In the genomic region with DNA sequence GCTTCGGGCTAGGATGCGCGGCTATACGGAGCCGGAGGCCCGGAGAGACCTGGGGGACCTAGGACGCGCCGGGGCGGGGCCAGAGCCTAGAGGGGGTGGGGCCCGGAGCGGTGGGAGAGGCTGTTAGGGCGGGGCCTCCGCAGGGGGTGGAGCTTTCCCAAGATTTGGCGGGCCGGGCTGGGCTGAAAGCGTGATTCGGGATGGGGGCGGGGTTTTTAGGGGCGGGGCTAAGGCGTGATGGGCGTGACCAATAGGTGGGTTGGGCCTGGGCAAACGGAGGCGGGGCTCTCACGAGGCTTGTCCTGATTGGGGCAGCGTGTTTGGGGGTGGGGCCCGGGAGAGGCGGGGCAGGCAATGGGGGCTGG, we compare ENCODE assay signal across 8 cellular contexts. TPM values are rescaled to one million over a fixed set of nuclear protein-coding genes. Genes with fewer than 3 reads are reported as not detected.
DNase-seq lines count a peak whose midpoint lies in the region; ATAC-seq, FAIRE-seq and TF ChIP-seq lines count a peak whose summit lies in the region.

No MANE protein-coding gene starts in this region.

- FAIRE-seq in HepG2 (lab: Jason Lieb, UNC), result peak; percentile 67

- peaks cover 49% of the 10 kb centered on the region for H3K36me3 Mint-ChIP-seq in dendritic cell treated with granulocyte-macrophage colony-stimulating factor and Interleukin-4, amounts not matched to agents 40 ng/mL and 50 ng/mL, for 4 days (ENCODE audit: low read depth)

- TF ChIP-seq POLR2A in HepG2 (IDR thresholded peaks at IDR 0.05; ENCODE audit: insufficient read depth in 1 of 2, low read depth in 2 of 2, low read length in 2 of 2), result peak; percentile 8 to 38; a peak in 2 of 4 replicates

- TF ChIP-seq CTCF in BJ (IDR thresholded peaks at IDR 0.05; ENCODE audit: insufficient read depth, low read depth, low read length) (no peak), HepG2 (CRISPR knock-in tag; IDR thresholded peaks at IDR 0.05) (no peak)

- no TSS peak for BruUV-seq in HepG2 (replicated peaks; lab: Mats Ljungman, UMichigan)

- TF ChIP-seq RAD21 in HepG2 (CRISPR knock-in tag; IDR thresholded peaks at IDR 0.05), result no peak

- peak; percentile 26 for ATAC-seq in HG03457 (IDR thresholded peaks at IDR 0.05; ENCODE audit: unreplicated experiment)
- ATAC-seq in HepG2, result peak; percentile 64

- DNase-seq in BJ (ENCODE audit: low read depth) (peak; percentile 53), GM19240 (ENCODE audit: insufficient read length, low spot score) (peak; percentile 87), NCI-H69 (lab: John Stamatoyannopoulos, UW) (peak; percentile 94), HepG2 (ENCODE audit: low spot score) (peak; percentile 81)
- DNase-seq in activated CD4-positive, alpha-beta T cell treated with anti-CD3 and anti-CD28 coated beads, Interleukin-2, amount 50 U/mL, for 4 hours, result peak; percentile 90 to 93
- peak; percentile 82 for DNase-seq in stimulated activated CD4-positive, alpha-beta T cell treated with anti-CD3 and anti-CD28 coated beads, Interleukin-2, amount 100 ng/mL, for 4 hours (ENCODE audit: low read depth)

- H3K4me1 Mint-ChIP-seq in dendritic cell treated with granulocyte-macrophage colony-stimulating factor and Interleukin-4, amounts not matched to agents 40 ng/mL and 50 ng/mL, for 4 days (ENCODE audit: low read depth), result peaks cover 28% of the 10 kb centered on the region

- H3K79me2 ChIP-seq in HepG2 (ENCODE audit: insufficient read depth, low read length), result peaks cover 35% of the 10 kb centered on the region

- no peak overlapping the region for H2AFZ ChIP-seq in HepG2 (ENCODE audit: low read length)

- no peaks in the 10 kb centered on the region for H3K9me3 ChIP-seq in HepG2 (ENCODE audit: low read length)

- H3K9me3 Mint-ChIP-seq in dendritic cell treated with granulocyte-macrophage colony-stimulating factor and Interleukin-4, amounts not matched to agents 40 ng/mL and 50 ng/mL, for 4 days, result peaks cover 6% of the 10 kb centered on the region

- H3K9ac ChIP-seq in HepG2 (ENCODE audit: insufficient read depth, low read depth, low read length), result peak overlapping the region; percentile 100

- no peaks in the 10 kb centered on the region; the same call in 1 of the 2 replicates for H3K36me3 ChIP-seq in BJ (ENCODE audit: control insufficient read depth, insufficient read depth, low read length)
- H3K36me3 ChIP-seq in HepG2 (replicated peaks in 1 of 2; ENCODE audit: control insufficient read depth in 1 of 2, insufficient read depth in 2 of 2, low read length in 2 of 2), result no peaks in the 10 kb centered on the region

- intact Hi-C loops in dendritic cell treated with granulocyte-macrophage colony-stimulating factor and Interleukin-4, amounts not matched to agents 40 ng/mL and 50 ng/mL, for 4 days (cut with micrococcal nuclease), result loop anchor here (1.0 to 2.0 kb wide), 2 partner anchors 28 to 36 kb away; no protein-coding TSS in a partner anchor
- intact Hi-C loops in HepG2 (cut with micrococcal nuclease; ENCODE audit: unreplicated experiment), result no loop called here

- POLR2A ChIA-PET in BJ (lab: Charles Lee), result interaction anchor here (1.0 to 1.3 kb wide), 2 partner anchors 23 to 35 kb away, joined by 4 to 5 read pairs; no protein-coding TSS in a partner anchor
- POLR2A ChIA-PET in HepG2 (lab: Yijun Ruan, JAX), result interaction anchor here (0.6 to 3.0 kb wide), 24 partner anchors 8 to 136 kb away, joined by 3 to 41 read pairs (median 6); a partner anchor contains a TSS

- H3K27me3 ChIP-seq in BJ (ENCODE audit: control insufficient read depth, insufficient read depth, low read length) (no peaks in the 10 kb centered on the region), HepG2 (ENCODE audit: control insufficient read depth in 1 of 2, insufficient read depth in 2 of 2, low read length in 2 of 2) (no peaks in the 10 kb centered on the region)

- peak overlapping the region; percentile 95 for H3K4me2 ChIP-seq in HepG2 (ENCODE audit: low read depth, low read length)

- H4K20me1 ChIP-seq in HepG2 (ENCODE audit: insufficient read depth, low read length), result peaks cover 9% of the 10 kb centered on the region

- in situ Hi-C loops in HepG2 (cut with HindIII; ENCODE audit: extremely low pct_ligation_motif_present, low pct_unique_long_range_greater_than_20kb), result no loop called here

- WGBS in HepG2 (ENCODE audit: low lambda C conversion rate), result 0% methylated on average over 13 of the region's 28 CpGs

- H3K27ac ChIP-seq in HepG2 (ENCODE audit: extremely low read length, insufficient read depth, low read length), result peak overlapping the region; percentile 96

- CTCF ChIA-PET in BJ (lab: Yijun Ruan, JAX), result interaction anchor here (7.0 kb wide), 1 partner anchor 36 kb away, joined by 67 read pairs; no protein-coding TSS in a partner anchor
- CTCF ChIA-PET in HepG2 (lab: Yijun Ruan, JAX; ENCODE audit: low intra/inter-chr PET ratio, low total read pairs), result interaction anchor here (1.4 kb wide), 1 partner anchor 37 kb away, joined by 3 read pairs; no protein-coding TSS in a partner anchor

- H3K27me3 Mint-ChIP-seq in dendritic cell treated with granulocyte-macrophage colony-stimulating factor and Interleukin-4, amounts not matched to agents 40 ng/mL and 50 ng/mL, for 4 days, result no peaks in the 10 kb centered on the region

- TF ChIP-seq EP300 in HepG2 (IDR thresholded peaks at IDR 0.05; ENCODE audit: low read depth in 2 of 2, low read length in 2 of 2), result 0 out of 4 replicates have a peak, but pooled peaks of 1 of the 2 experiments have one; percentile 7
- TF ChIP-seq EP300 in HepG2 (CRISPR knock-in tag; IDR thresholded peaks at IDR 0.05; ENCODE audit: borderline replicate concordance), result no peak

- H3K4me3 Mint-ChIP-seq in dendritic cell treated with granulocyte-macrophage colony-stimulating factor and Interleukin-4, amounts not matched to agents 40 ng/mL and 50 ng/mL, for 4 days, result peak overlapping the region; percentile 90

- H3K4me3 ChIP-seq in BJ (ENCODE audit: low read depth, low read length), result peak overlapping the region; percentile 79
- peak overlapping the region; percentile 84 to 86 (median 85) for H3K4me3 ChIP-seq in HepG2 (replicated peaks in 1 of 3; ENCODE audit: insufficient read depth in 1 of 3, low read depth in 2 of 3, low read length in 3 of 3)

- H3K27ac Mint-ChIP-seq in dendritic cell treated with granulocyte-macrophage colony-stimulating factor and Interleukin-4, amounts not matched to agents 40 ng/mL and 50 ng/mL, for 4 days, result peak overlapping the region; percentile 91

- peaks cover 88% of the 10 kb centered on the region for H3K4me1 ChIP-seq in HepG2 (ENCODE audit: insufficient read depth, low read length)

RNA-seq across cellular contexts. Expression of a gene that starts 0.4 kb away (rescaled TPM):
- polyA plus RNA-seq in BJ (2011; rRNA removed) (27.3 and 50.0 TPM in 2 replicates), HepG2 (2011; rRNA removed) (28.4 and 39.6 TPM in 2 replicates)
- 20.9 and 22.2 TPM in 2 replicates for polyA minus RNA-seq in BJ (2011; rRNA and poly(A)+ RNA removed)
- 6.0 and 11.5 TPM in 2 replicates for total RNA-seq in HepG2 (2016; rRNA removed; fragmentation: Illumina TruSeq; extraction: Trizol)
- 3.2 and 5.3 TPM in 2 replicates for total RNA-seq in HepG2 (2016; cell fraction: cytosol; rRNA removed; fragmentation: Illumina TruSeq; extraction: Trizol; ENCODE audit: low read depth)
- total RNA-seq in HepG2 (2016; cell fraction: insoluble cytoplasmic fraction; rRNA removed; fragmentation: Illumina TruSeq; extraction: Trizol), result 5.3 and 9.6 TPM in 2 replicates
- total RNA-seq in HepG2 (2016; cell fraction: membrane; rRNA removed; fragmentation: Illumina TruSeq; extraction: Trizol), result 5.5 and 8.1 TPM in 2 replicates
- total RNA-seq in HepG2 (2016; cell fraction: nucleus; rRNA removed; fragmentation: Illumina TruSeq; extraction: Trizol), result 10.6 and 12.6 TPM in 2 replicates
- polyA plus RNA-seq in HepG2 (2011; cell fraction: cytosol; rRNA removed), result 25.6 and 37.5 TPM in 2 replicates
- polyA plus RNA-seq in HepG2 (2011; cell fraction: nucleus; rRNA removed), result 145 and 155 TPM in 2 replicates
- polyA plus RNA-seq in HepG2 (2012), result 60.0 and 70.4 TPM in 2 replicates
- polyA plus RNA-seq in HepG2 (2016; cell fraction: cytosol; fragmentation: Illumina TruSeq; extraction: Trizol; ENCODE audit: low read depth), result 12.4 and 13.3 TPM in 2 replicates
- 42.9 and 48.7 TPM in 2 replicates for polyA plus RNA-seq in HepG2 (2016; cell fraction: insoluble cytoplasmic fraction; fragmentation: Illumina TruSeq; extraction: Trizol; ENCODE audit: low read depth)
- 18.3 and 20.3 TPM in 2 replicates for polyA plus RNA-seq in HepG2 (2016; cell fraction: membrane; fragmentation: Illumina TruSeq; extraction: Trizol; ENCODE audit: low read depth)
- 54.5 and 58.9 TPM in 2 replicates for polyA plus RNA-seq in HepG2 (2016; cell fraction: nucleus; fragmentation: Illumina TruSeq; extraction: Trizol; ENCODE audit: insufficient read depth, low read depth)
- polyA minus RNA-seq in HepG2 (2011; rRNA and poly(A)+ RNA removed; ENCODE audit: low replicate concordance), result 12.0 and 69.0 TPM in 2 replicates
- 33.6 and 48.7 TPM in 2 replicates for polyA minus RNA-seq in HepG2 (2011; cell fraction: cytosol; rRNA and poly(A)+ RNA removed)
- polyA minus RNA-seq in HepG2 (2011; cell fraction: nucleus; rRNA and poly(A)+ RNA removed), result 27.7 and 30.1 TPM in 2 replicates

RNA-seq across cellular contexts. Expression of a gene that starts 22.5 kb away (rescaled TPM):
- polyA plus RNA-seq in BJ (2011; rRNA removed) (27.3 and 39.3 TPM in 2 replicates), HepG2 (2011; rRNA removed) (13.0 and 17.0 TPM in 2 replicates)
- 17.9 and 25.4 TPM in 2 replicates for polyA minus RNA-seq in BJ (2011; rRNA and poly(A)+ RNA removed)
- total RNA-seq in HepG2 (2016; rRNA removed; fragmentation: Illumina TruSeq; extraction: Trizol), result 10.6 and 12.7 TPM in 2 replicates
- 59.6 and 64.1 TPM in 2 replicates for total RNA-seq in HepG2 (2016; cell fraction: cytosol; rRNA removed; fragmentation: Illumina TruSeq; extraction: Trizol; ENCODE audit: low read depth)
- total RNA-seq in HepG2 (2016; cell fraction: insoluble cytoplasmic fraction; rRNA removed; fragmentation: Illumina TruSeq; extraction: Trizol), result 8.2 and 12.9 TPM in 2 replicates
- 65.2 and 66.6 TPM in 2 replicates for total RNA-seq in HepG2 (2016; cell fraction: membrane; rRNA removed; fragmentation: Illumina TruSeq; extraction: Trizol)
- 3.6 and 5.3 TPM in 2 replicates for total RNA-seq in HepG2 (2016; cell fraction: nucleus; rRNA removed; fragmentation: Illumina TruSeq; extraction: Trizol)
- 21.1 and 28.3 TPM in 2 replicates for polyA plus RNA-seq in HepG2 (2011; cell fraction: cytosol; rRNA removed)
- 15.0 and 19.7 TPM in 2 replicates for polyA plus RNA-seq in HepG2 (2011; cell fraction: nucleus; rRNA removed)
- polyA plus RNA-seq in HepG2 (2012), result 6.7 and 12.0 TPM in 2 replicates
- 74.4 and 75.7 TPM in 2 replicates for polyA plus RNA-seq in HepG2 (2016; cell fraction: cytosol; fragmentation: Illumina TruSeq; extraction: Trizol; ENCODE audit: low read depth)
- polyA plus RNA-seq in HepG2 (2016; cell fraction: insoluble cytoplasmic fraction; fragmentation: Illumina TruSeq; extraction: Trizol; ENCODE audit: low read depth), result 8.3 and 8.9 TPM in 2 replicates
- 56.5 and 63.1 TPM in 2 replicates for polyA plus RNA-seq in HepG2 (2016; cell fraction: membrane; fragmentation: Illumina TruSeq; extraction: Trizol; ENCODE audit: low read depth)
- polyA plus RNA-seq in HepG2 (2016; cell fraction: nucleus; fragmentation: Illumina TruSeq; extraction: Trizol; ENCODE audit: insufficient read depth, low read depth), result 8.7 and 13.2 TPM in 2 replicates
- polyA minus RNA-seq in HepG2 (2011; rRNA and poly(A)+ RNA removed; ENCODE audit: low replicate concordance), result 5.3 and 38.3 TPM in 2 replicates
- 11.2 and 13.2 TPM in 2 replicates for polyA minus RNA-seq in HepG2 (2011; cell fraction: cytosol; rRNA and poly(A)+ RNA removed)
- 2.3 and 8.2 TPM in 2 replicates for polyA minus RNA-seq in HepG2 (2011; cell fraction: nucleus; rRNA and poly(A)+ RNA removed)

RNA-seq across cellular contexts. Expression of a gene that starts 26.6 kb away (rescaled TPM):
- 2.2 and 3.2 TPM in 2 replicates for polyA plus RNA-seq in BJ (2011; rRNA removed)
- polyA minus RNA-seq in BJ (2011; rRNA and poly(A)+ RNA removed), result 0.93 and 1.7 TPM in 2 replicates
- total RNA-seq in HepG2 (2016; rRNA removed; fragmentation: Illumina TruSeq; extraction: Trizol), result 0.20 and 0.80 TPM in 2 replicates
- total RNA-seq in HepG2 (2016; cell fraction: cytosol; rRNA removed; fragmentation: Illumina TruSeq; extraction: Trizol; ENCODE audit: low read depth), result 0.10 and 0.35 TPM in 2 replicates
- 0.27 and 0.80 TPM in 2 replicates for total RNA-seq in HepG2 (2016; cell fraction: insoluble cytoplasmic fraction; rRNA removed; fragmentation: Illumina TruSeq; extraction: Trizol)
- total RNA-seq in HepG2 (2016; cell fraction: membrane; rRNA removed; fragmentation: Illumina TruSeq; extraction: Trizol), result 0.48 and 0.71 TPM in 2 replicates
- total RNA-seq in HepG2 (2016; cell fraction: nucleus; rRNA removed; fragmentation: Illumina TruSeq; extraction: Trizol), result 0.78 and 1.6 TPM in 2 replicates
- 21.7 and 39.9 TPM in 2 replicates for polyA plus RNA-seq in HepG2 (2011; rRNA removed)
- 24.1 and 25.1 TPM in 2 replicates for polyA plus RNA-seq in HepG2 (2011; cell fraction: cytosol; rRNA removed)
- polyA plus RNA-seq in HepG2 (2011; cell fraction: nucleus; rRNA removed), result 62.7 and 74.1 TPM in 2 replicates
- polyA plus RNA-seq in HepG2 (2012), result 15.1 and 16.8 TPM in 2 replicates
- 0.22 and 0.23 TPM in 2 replicates for polyA plus RNA-seq in HepG2 (2016; cell fraction: cytosol; fragmentation: Illumina TruSeq; extraction: Trizol; ENCODE audit: low read depth)
- 0.29 and 0.58 TPM in 2 replicates for polyA plus RNA-seq in HepG2 (2016; cell fraction: insoluble cytoplasmic fraction; fragmentation: Illumina TruSeq; extraction: Trizol; ENCODE audit: low read depth)
- polyA plus RNA-seq in HepG2 (2016; cell fraction: membrane; fragmentation: Illumina TruSeq; extraction: Trizol; ENCODE audit: low read depth), result 0.19 TPM in 2 replicates
- polyA plus RNA-seq in HepG2 (2016; cell fraction: nucleus; fragmentation: Illumina TruSeq; extraction: Trizol; ENCODE audit: insufficient read depth, low read depth), result 2.5 and 3.1 TPM in 2 replicates
- 0.14 and 19.3 TPM in 2 replicates for polyA minus RNA-seq in HepG2 (2011; rRNA and poly(A)+ RNA removed; ENCODE audit: low replicate concordance)
- polyA minus RNA-seq in HepG2 (2011; cell fraction: cytosol; rRNA and poly(A)+ RNA removed), result 14.2 and 17.5 TPM in 2 replicates
- 14.4 and 18.8 TPM in 2 replicates for polyA minus RNA-seq in HepG2 (2011; cell fraction: nucleus; rRNA and poly(A)+ RNA removed)

RNA-seq across cellular contexts. Expression of a gene that starts 47.5 kb away (rescaled TPM):
- polyA plus RNA-seq in BJ (2011; rRNA removed) (0.02 TPM in 1 of 2 replicates, not detected in the other), HepG2 (2011; rRNA removed) (0.20 and 0.73 TPM in 2 replicates)
- not detected in 2 replicates for polyA minus RNA-seq in BJ (2011; rRNA and poly(A)+ RNA removed)
- 0.15 and 0.18 TPM in 2 replicates for total RNA-seq in HepG2 (2016; rRNA removed; fragmentation: Illumina TruSeq; extraction: Trizol)
- total RNA-seq in HepG2 (2016; cell fraction: cytosol; rRNA removed; fragmentation: Illumina TruSeq; extraction: Trizol; ENCODE audit: low read depth), result not detected in 2 replicates
- total RNA-seq in HepG2 (2016; cell fraction: insoluble cytoplasmic fraction; rRNA removed; fragmentation: Illumina TruSeq; extraction: Trizol), result 0.06 and 0.35 TPM in 2 replicates
- total RNA-seq in HepG2 (2016; cell fraction: membrane; rRNA removed; fragmentation: Illumina TruSeq; extraction: Trizol), result 0.07 and 0.28 TPM in 2 replicates
- total RNA-seq in HepG2 (2016; cell fraction: nucleus; rRNA removed; fragmentation: Illumina TruSeq; extraction: Trizol), result 0.12 and 0.22 TPM in 2 replicates
- 0.32 and 0.46 TPM in 2 replicates for polyA plus RNA-seq in HepG2 (2011; cell fraction: cytosol; rRNA removed)
- polyA plus RNA-seq in HepG2 (2011; cell fraction: nucleus; rRNA removed), result 1.5 and 1.8 TPM in 2 replicates
- 0.27 and 0.32 TPM in 2 replicates for polyA plus RNA-seq in HepG2 (2012)
- not detected in 2 replicates for polyA plus RNA-seq in HepG2 (2016; cell fraction: cytosol; fragmentation: Illumina TruSeq; extraction: Trizol; ENCODE audit: low read depth)
- polyA plus RNA-seq in HepG2 (2016; cell fraction: insoluble cytoplasmic fraction; fragmentation: Illumina TruSeq; extraction: Trizol; ENCODE audit: low read depth), result 0.22 TPM in 1 of 2 replicates, not detected in the other
- polyA plus RNA-seq in HepG2 (2016; cell fraction: membrane; fragmentation: Illumina TruSeq; extraction: Trizol; ENCODE audit: low read depth), result 0.12 TPM in 1 of 2 replicates, not detected in the other
- 0.45 and 0.62 TPM in 2 replicates for polyA plus RNA-seq in HepG2 (2016; cell fraction: nucleus; fragmentation: Illumina TruSeq; extraction: Trizol; ENCODE audit: insufficient read depth, low read depth)
- 0.32 TPM in 1 of 2 replicates, not detected in the other for polyA minus RNA-seq in HepG2 (2011; rRNA and poly(A)+ RNA removed; ENCODE audit: low replicate concordance)
- not detected in 2 replicates for polyA minus RNA-seq in HepG2 (2011; cell fraction: cytosol; rRNA and poly(A)+ RNA removed)
- polyA minus RNA-seq in HepG2 (2011; cell fraction: nucleus; rRNA and poly(A)+ RNA removed), result 0.77 and 1.5 TPM in 2 replicates

RNA-seq across cellular contexts. Expression of a gene that starts 54.2 kb away (rescaled TPM):
- 60.2 and 81.6 TPM in 2 replicates for polyA plus RNA-seq in BJ (2011; rRNA removed)
- polyA minus RNA-seq in BJ (2011; rRNA and poly(A)+ RNA removed), result 25.5 and 28.9 TPM in 2 replicates
- 102 and 144 TPM in 2 replicates for total RNA-seq in HepG2 (2016; rRNA removed; fragmentation: Illumina TruSeq; extraction: Trizol)
- total RNA-seq in HepG2 (2016; cell fraction: cytosol; rRNA removed; fragmentation: Illumina TruSeq; extraction: Trizol; ENCODE audit: low read depth), result 28.1 and 31.3 TPM in 2 replicates
- 105 and 130 TPM in 2 replicates for total RNA-seq in HepG2 (2016; cell fraction: insoluble cytoplasmic fraction; rRNA removed; fragmentation: Illumina TruSeq; extraction: Trizol)
- total RNA-seq in HepG2 (2016; cell fraction: membrane; rRNA removed; fragmentation: Illumina TruSeq; extraction: Trizol), result 29.6 and 34.4 TPM in 2 replicates
- 79.0 and 100 TPM in 2 replicates for total RNA-seq in HepG2 (2016; cell fraction: nucleus; rRNA removed; fragmentation: Illumina TruSeq; extraction: Trizol)
- 53.7 and 56.7 TPM in 2 replicates for polyA plus RNA-seq in HepG2 (2011; rRNA removed)
- 57.0 and 126 TPM in 2 replicates for polyA plus RNA-seq in HepG2 (2011; cell fraction: cytosol; rRNA removed)
- 114 and 125 TPM in 2 replicates for polyA plus RNA-seq in HepG2 (2011; cell fraction: nucleus; rRNA removed)
- polyA plus RNA-seq in HepG2 (2012), result 107 and 138 TPM in 2 replicates
- 12.0 and 13.3 TPM in 2 replicates for polyA plus RNA-seq in HepG2 (2016; cell fraction: cytosol; fragmentation: Illumina TruSeq; extraction: Trizol; ENCODE audit: low read depth)
- polyA plus RNA-seq in HepG2 (2016; cell fraction: insoluble cytoplasmic fraction; fragmentation: Illumina TruSeq; extraction: Trizol; ENCODE audit: low read depth), result 244 and 309 TPM in 2 replicates
- 17.6 and 27.0 TPM in 2 replicates for polyA plus RNA-seq in HepG2 (2016; cell fraction: membrane; fragmentation: Illumina TruSeq; extraction: Trizol; ENCODE audit: low read depth)
- 181 and 202 TPM in 2 replicates for polyA plus RNA-seq in HepG2 (2016; cell fraction: nucleus; fragmentation: Illumina TruSeq; extraction: Trizol; ENCODE audit: insufficient read depth, low read depth)
- polyA minus RNA-seq in HepG2 (2011; rRNA and poly(A)+ RNA removed; ENCODE audit: low replicate concordance), result 64.5 and 120 TPM in 2 replicates
- polyA minus RNA-seq in HepG2 (2011; cell fraction: cytosol; rRNA and poly(A)+ RNA removed), result 53.3 and 60.8 TPM in 2 replicates
- 85.2 and 90.0 TPM in 2 replicates for polyA minus RNA-seq in HepG2 (2011; cell fraction: nucleus; rRNA and poly(A)+ RNA removed)

Comparison
In these comparisons a context has a peak if more than half of its experiments do, and no peak if none do; other contexts are left out.
1. Peak in every context shown above with its lines: DNase-seq, ATAC-seq, H3K4me3 ChIP-seq and H3K27ac ChIP-seq.